ENCODE assay signal across 1 cellular context in genomic region chr9:33884856-33885701, GRCh38.
TF ChIP-seq lines count a peak whose summit lies in the region.

No MANE protein-coding gene starts in this region.

TF ChIP-seq in HepG2, 621 proteins besides CTCF, POLR2A, EP300 and RAD21:
- TF ChIP-seq ATAD3A (CRISPR knock-in tag; IDR thresholded peaks at IDR 0.05) (no peak), BCL6 (CRISPR knock-in tag; IDR thresholded peaks at IDR 0.05) (peak; percentile 31; the same call in 1 of the 2 replicates)
